In the genomic region with DNA sequence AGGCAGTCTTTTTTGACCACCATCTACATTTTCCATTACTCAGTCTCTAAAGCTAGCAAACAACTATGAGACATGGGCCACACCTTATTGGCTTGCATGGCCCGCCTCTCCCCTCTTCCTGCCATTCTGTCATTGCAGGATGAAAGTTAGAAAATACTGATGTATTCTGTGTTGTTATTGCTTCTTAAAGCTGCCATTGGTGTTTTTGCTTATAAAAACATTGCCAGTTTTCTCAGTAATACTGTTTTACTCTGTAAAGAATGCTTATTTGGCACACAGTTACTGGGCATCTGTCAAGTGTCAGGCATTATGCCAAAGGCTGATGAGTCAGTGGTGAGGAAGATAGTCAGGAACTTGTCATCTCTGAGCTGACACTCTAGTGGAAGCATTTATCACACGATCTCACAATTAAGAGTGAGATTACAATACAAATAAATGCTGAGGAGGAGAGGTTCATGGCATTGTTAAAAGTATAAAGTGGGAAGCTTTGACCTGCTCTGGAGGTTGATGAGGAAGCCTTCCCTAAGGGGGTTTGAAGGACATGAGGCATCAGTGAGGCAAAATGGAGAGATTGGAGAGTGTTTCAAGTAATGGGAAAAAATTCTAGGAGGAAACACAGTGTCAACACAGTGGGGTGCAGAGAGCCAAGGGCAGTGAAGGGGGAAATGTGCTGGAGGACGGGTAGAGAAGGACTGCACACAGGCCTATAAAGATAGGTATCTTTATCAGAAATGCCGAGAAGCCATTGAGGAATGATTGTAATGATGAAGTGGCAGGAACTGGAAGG, we compare ENCODE assay signal across 10 cellular contexts. TPM values are rescaled to one million over a fixed set of nuclear protein-coding genes. Genes with fewer than 3 reads are reported as not detected.
DNase-seq lines count a peak whose midpoint lies in the region; ATAC-seq and TF ChIP-seq lines count a peak whose summit lies in the region.
"Had no signal": no experiment of that assay in that cellular context is flagged by ENCODE, and none has a peak within 500 bp of the region (broad histone marks: within the 10 kb centered on the region; RNA-seq: fewer than 3 reads in every experiment).

No MANE protein-coding gene starts in this region.

- H3K4me1 ChIP-seq in hepatocyte (ENCODE audit: insufficient read depth): no peaks in the 10 kb centered on the region
- H3K4me1 ChIP-seq: psoas muscle had no signal

- peaks cover 0 to 1% of the 10 kb centered on the region in 2 donors for H3K36me3 Mint-ChIP-seq in activated T-cell treated with anti-CD3 and anti-CD28 coated beads, Interleukin-2, amount 50 U/mL, for 72 hours (ENCODE audit: insufficient read depth in 2 of 2)

- DNase-seq in AG20443 (ENCODE audit: low spot score): peak; percentile 19
- DNase-seq in HPDE6-E6E7 (ENCODE audit: extremely low spot score): peak; percentile 50
- peak; percentile 52 to 59 for DNase-seq in activated T-cell treated with anti-CD3 and anti-CD28 coated beads, Interleukin-2, amount 50 U/mL, for 72 hours
- DNase-seq in kidney epithelial cell (ENCODE audit: low read depth): peak; percentile 56
- no peak for DNase-seq in hepatocyte (ENCODE audit: low spot score)
- DNase-seq in GM20000 (ENCODE audit: low spot score): no peak
- DNase-seq in hepatic stellate cell (ENCODE audit: low spot score): no peak
- DNase-seq: NCI-H1092, psoas muscle had no signal

- no peak overlapping the region for H3K27ac ChIP-seq in hepatocyte
- H3K27ac ChIP-seq: psoas muscle had no signal

- no peak overlapping the region for H2AFZ ChIP-seq in hepatocyte

- H3K9me3 Mint-ChIP-seq in activated T-cell treated with anti-CD3 and anti-CD28 coated beads, Interleukin-2, amount 50 U/mL, for 72 hours: no peaks in the 10 kb centered on the region

- no peaks in the 10 kb centered on the region for H3K9me2 ChIP-seq in hepatocyte (replicated peaks; ENCODE audit: insufficient read depth)

- no peak for TF ChIP-seq CTCF in kidney epithelial cell (IDR thresholded peaks at IDR 0.05; ENCODE audit: insufficient read depth, low read length, poor library complexity, severe bottlenecking)
- TF ChIP-seq CTCF in hepatocyte (IDR thresholded peaks at IDR 0.05; ENCODE audit: poor library complexity): no peak
- no peak for TF ChIP-seq CTCF in GM20000 (IDR thresholded peaks at IDR 0.05; ENCODE audit: extremely low read depth, missing control alignments)

- H3K4me3 Mint-ChIP-seq in activated T-cell treated with anti-CD3 and anti-CD28 coated beads, Interleukin-2, amount 50 U/mL, for 72 hours: peak overlapping the region; percentile 13 to 57

- H3K27me3 Mint-ChIP-seq in activated T-cell treated with anti-CD3 and anti-CD28 coated beads, Interleukin-2, amount 50 U/mL, for 72 hours (ENCODE audit: low read depth): no peaks in the 10 kb centered on the region

- H3K4me3 ChIP-seq in kidney epithelial cell (ENCODE audit: low read depth, low read length) (no peak overlapping the region), hepatocyte (no peak overlapping the region)
- H3K4me3 ChIP-seq: psoas muscle had no signal

- H4K20me1 ChIP-seq in hepatocyte (ENCODE audit: insufficient read depth, poor library complexity, severe bottlenecking): no peaks in the 10 kb centered on the region

- H3K4me2 ChIP-seq in hepatocyte: no peak overlapping the region

- H3K27me3 ChIP-seq in kidney epithelial cell (ENCODE audit: control insufficient read depth, insufficient read depth, low read length): no peaks in the 10 kb centered on the region
- H3K27me3 ChIP-seq in hepatocyte: no peaks in the 10 kb centered on the region

- H3K36me3 ChIP-seq in kidney epithelial cell (ENCODE audit: control insufficient read depth, insufficient read depth, low read length): no peaks in the 10 kb centered on the region
- no peaks in the 10 kb centered on the region for H3K36me3 ChIP-seq in hepatocyte (replicated peaks; ENCODE audit: insufficient read depth, low read depth)

- WGBS in hepatocyte (ENCODE audit: low lambda C conversion rate, missing lambda C conversion rate): 79% methylated on average over 4 of the region's 4 CpGs

- peaks cover 17% of the 10 kb centered on the region for H3K4me1 Mint-ChIP-seq in activated T-cell treated with anti-CD3 and anti-CD28 coated beads, Interleukin-2, amount 50 U/mL, for 72 hours (ENCODE audit: low read depth)

- H3K79me2 ChIP-seq in hepatocyte: no peaks in the 10 kb centered on the region

- ATAC-seq in activated T-cell treated with anti-CD3 and anti-CD28 coated beads, Interleukin-2, amount 50 U/mL, for 72 hours (replicated peaks in 1 of 2): peak; percentile 90 to 95
- no peak for ATAC-seq in HG02571 (IDR thresholded peaks at IDR 0.05; ENCODE audit: unreplicated experiment)

- H3K27ac Mint-ChIP-seq in activated T-cell treated with anti-CD3 and anti-CD28 coated beads, Interleukin-2, amount 50 U/mL, for 72 hours: peak overlapping the region; percentile 22

- H3K9me3 ChIP-seq in hepatocyte (ENCODE audit: low read depth): no peaks in the 10 kb centered on the region
- H3K9me3 ChIP-seq: psoas muscle had no signal

RNA-seq across cellular contexts. Expression of a gene that starts 14.7 kb away (rescaled TPM):
- total RNA-seq in activated T-cell treated with anti-CD3 and anti-CD28 coated beads, Interleukin-2, amount 50 U/mL, for 72 hours: 1 to 10 TPM; 2.1 TPM
- 0.13 and 0.21 TPM in 2 replicates for total RNA-seq in kidney epithelial cell
- 0.27 and 2.2 TPM in 2 replicates for total RNA-seq in hepatocyte
- 0.79 TPM in 1 of 2 replicates, not detected in the other for polyA plus RNA-seq in hepatocyte

RNA-seq across cellular contexts. Expression of a gene that starts 41.5 kb away (rescaled TPM):
- total RNA-seq in activated T-cell treated with anti-CD3 and anti-CD28 coated beads, Interleukin-2, amount 50 U/mL, for 72 hours: 10 to 100 TPM; 53.9 to 63.5 TPM
- total RNA-seq in kidney epithelial cell: 24.4 and 35.8 TPM in 2 replicates
- total RNA-seq in hepatocyte: 31.1 and 39.1 TPM in 2 replicates
- polyA plus RNA-seq in hepatocyte: 50.7 and 62.4 TPM in 2 replicates

Comparison
In these comparisons a context has a peak if more than half of its experiments do, and no peak if none do; other contexts are left out.
1. DNase-seq: peak in AG20443 (single experiment), HPDE6-E6E7 (single experiment), activated T-cell treated with anti-CD3 and anti-CD28 coated beads, Interleukin-2, amount 50 U/mL, for 72 hours (2 of 2) and kidney epithelial cell (single experiment); none in hepatocyte (single experiment), GM20000 (single experiment) and hepatic stellate cell (single experiment).